11 cellular contexts compared by ENCODE assay signal in genomic region chr3:8712045-8712870, GRCh38. TPM values are rescaled to one million over a fixed set of nuclear protein-coding genes. Genes with fewer than 3 reads are reported as not detected.
DNase-seq lines count a peak whose midpoint lies in the region; TF ChIP-seq lines count a peak whose summit lies in the region.
"Had no signal": no experiment of that assay in that cellular context is flagged by ENCODE, and none has a peak within 500 bp of the region (broad histone marks: within the 10 kb centered on the region; RNA-seq: fewer than 3 reads in every experiment).

No MANE protein-coding gene starts in this region.

- H2AFZ ChIP-seq in smooth muscle cell (ENCODE audit: low read depth) = no peak overlapping the region

- TF ChIP-seq CTCF in astrocyte of the cerebellum (IDR thresholded peaks at IDR 0.05; ENCODE audit: low read depth, low read length, missing control alignments) (no peak), brain microvascular endothelial cell (IDR thresholded peaks at IDR 0.05; ENCODE audit: low read depth, low read length, missing control alignments) (no peak), smooth muscle cell (IDR thresholded peaks at IDR 0.05; ENCODE audit: borderline replicate concordance, insufficient read depth, poor library complexity, severe bottlenecking) (no peak)

- H3K27me3 ChIP-seq in brain microvascular endothelial cell (replicated peaks) = no peaks in the 10 kb centered on the region
- peaks cover 5% of the 10 kb centered on the region for H3K27me3 ChIP-seq in smooth muscle cell (ENCODE audit: low read depth)

- H3K9ac ChIP-seq in smooth muscle cell (ENCODE audit: low read depth) = no peak overlapping the region

- H3K36me3 ChIP-seq in brain microvascular endothelial cell (replicated peaks) = no peaks in the 10 kb centered on the region
- H3K36me3 ChIP-seq in smooth muscle cell (ENCODE audit: low read depth) = no peaks in the 10 kb centered on the region

- H3K4me3 ChIP-seq in astrocyte of the cerebellum (ENCODE audit: low read depth, low read length) = no peak overlapping the region
- H3K4me3 ChIP-seq in brain microvascular endothelial cell (ENCODE audit: low read depth, low read length) = no peak overlapping the region
- no peak overlapping the region for H3K4me3 ChIP-seq in smooth muscle cell

- DNase-seq in Daoy (ENCODE audit: low read depth) = peak; percentile 73
- DNase-seq in MV-4-11 (lab: John Stamatoyannopoulos, UW) = peak; percentile 86
- DNase-seq in astrocyte of the cerebellum (ENCODE audit: low read depth) = peak; percentile 8
- DNase-seq in myocyte (ENCODE audit: low read depth) = peak; percentile 99
- DNase-seq in brain microvascular endothelial cell = no peak
- no peak for DNase-seq in activated CD4-positive, alpha-beta T cell treated with anti-CD3 and anti-CD28 coated beads, Interleukin-2, amount 50 U/mL, for 4 hours
- DNase-seq in stimulated activated CD4-positive, alpha-beta T cell treated with anti-CD3 and anti-CD28 coated beads, Interleukin-12 subunit alpha, Interleukin-12 subunit beta, amount 100 ng/mL, for 4 hours = no peak
- DNase-seq in smooth muscle cell (lab: John Stamatoyannopoulos, UW; ENCODE audit: unreplicated experiment) = no peak
- DNase-seq: activated T-cell treated with anti-CD3 and anti-CD28 coated beads, Interleukin-2, amount 50 U/mL, for 4 hours; NCI-H510A; stimulated activated CD4-positive, alpha-beta T cell treated with anti-CD3 and anti-CD28 coated beads, Interleukin-15, amount 100 ng/mL, for 24 hours had no signal

- no peak overlapping the region for H3K4me2 ChIP-seq in smooth muscle cell

- in situ Hi-C loops in astrocyte of the cerebellum (cut with HindIII; ENCODE audit: low sequenced_read_pairs) (no loop called here), brain microvascular endothelial cell (cut with HindIII; ENCODE audit: low pct_ligation_motif_present, low sequenced_read_pairs) (no loop called here)

- H3K9me3 ChIP-seq in smooth muscle cell (replicated peaks; ENCODE audit: low read depth) = no peaks in the 10 kb centered on the region

- H3F3A ChIP-seq in smooth muscle cell (ENCODE audit: low read depth) = no peaks in the 10 kb centered on the region

- H3K27ac ChIP-seq in brain microvascular endothelial cell = no peak overlapping the region
- H3K27ac ChIP-seq in smooth muscle cell (ENCODE audit: low read depth) = no peak overlapping the region

- WGBS in smooth muscle cell (ENCODE audit: low lambda C conversion rate) = 59% methylated on average over 7 of the region's 7 CpGs

- H3K4me1 ChIP-seq in smooth muscle cell (ENCODE audit: low read depth) = no peaks in the 10 kb centered on the region

- no peaks in the 10 kb centered on the region for H3K79me2 ChIP-seq in smooth muscle cell (ENCODE audit: low read depth)

- H4K20me1 ChIP-seq in smooth muscle cell (ENCODE audit: low read depth) = no peaks in the 10 kb centered on the region

RNA-seq across cellular contexts. Expression of gene CAV3, which starts 21.3 kb away (rescaled TPM):
- total RNA-seq in Daoy (2014; rRNA removed; shearing (Covaris generic)) = not detected in 2 replicates
- total RNA-seq in myocyte (90.5 and 133 TPM in 2 replicates), smooth muscle cell (not detected in 2 replicates)
- 114 TPM for polyA plus RNA-seq in myocyte (2012)
- polyA plus RNA-seq in smooth muscle cell = not detected in 2 replicates
- total RNA-seq: activated T-cell treated with anti-CD3 and anti-CD28 coated beads, Interleukin-2, amount 50 U/mL, for 4 hours had no signal

RNA-seq across cellular contexts. Expression of gene OXTR, which starts 57.2 kb away (rescaled TPM):
- 0.63 and 2.0 TPM in 2 replicates for total RNA-seq in Daoy (2014; rRNA removed; shearing (Covaris generic))
- total RNA-seq in myocyte = 4.7 and 5.1 TPM in 2 replicates
- polyA plus RNA-seq in myocyte (2012) = 15.0 TPM
- 1.1 and 2.0 TPM in 2 replicates for total RNA-seq in smooth muscle cell
- 0.54 and 1.5 TPM in 2 replicates for polyA plus RNA-seq in smooth muscle cell

Comparison
In these comparisons a context has a peak if more than half of its experiments do, and no peak if none do; other contexts are left out.
1. DNase-seq: peak in Daoy (single experiment), MV-4-11 (single experiment), astrocyte of the cerebellum (single experiment) and myocyte (single experiment); none in brain microvascular endothelial cell (single experiment), activated CD4-positive, alpha-beta T cell treated with anti-CD3 and anti-CD28 coated beads, Interleukin-2, amount 50 U/mL, for 4 hours (0 of 2), stimulated activated CD4-positive, alpha-beta T cell treated with anti-CD3 and anti-CD28 coated beads, Interleukin-12 subunit alpha, Interleukin-12 subunit beta, amount 100 ng/mL, for 4 hours (single experiment) and smooth muscle cell (single experiment).
2. RNA of gene CAV3, which starts 21.3 kb away (total RNA-seq): 90.5 to 133 TPM in myocyte; not detected in Daoy and not detected in smooth muscle cell; every median in the first group is over 10 times any median in the second.